8 cellular contexts compared by ENCODE assay signal in the genomic region with DNA sequence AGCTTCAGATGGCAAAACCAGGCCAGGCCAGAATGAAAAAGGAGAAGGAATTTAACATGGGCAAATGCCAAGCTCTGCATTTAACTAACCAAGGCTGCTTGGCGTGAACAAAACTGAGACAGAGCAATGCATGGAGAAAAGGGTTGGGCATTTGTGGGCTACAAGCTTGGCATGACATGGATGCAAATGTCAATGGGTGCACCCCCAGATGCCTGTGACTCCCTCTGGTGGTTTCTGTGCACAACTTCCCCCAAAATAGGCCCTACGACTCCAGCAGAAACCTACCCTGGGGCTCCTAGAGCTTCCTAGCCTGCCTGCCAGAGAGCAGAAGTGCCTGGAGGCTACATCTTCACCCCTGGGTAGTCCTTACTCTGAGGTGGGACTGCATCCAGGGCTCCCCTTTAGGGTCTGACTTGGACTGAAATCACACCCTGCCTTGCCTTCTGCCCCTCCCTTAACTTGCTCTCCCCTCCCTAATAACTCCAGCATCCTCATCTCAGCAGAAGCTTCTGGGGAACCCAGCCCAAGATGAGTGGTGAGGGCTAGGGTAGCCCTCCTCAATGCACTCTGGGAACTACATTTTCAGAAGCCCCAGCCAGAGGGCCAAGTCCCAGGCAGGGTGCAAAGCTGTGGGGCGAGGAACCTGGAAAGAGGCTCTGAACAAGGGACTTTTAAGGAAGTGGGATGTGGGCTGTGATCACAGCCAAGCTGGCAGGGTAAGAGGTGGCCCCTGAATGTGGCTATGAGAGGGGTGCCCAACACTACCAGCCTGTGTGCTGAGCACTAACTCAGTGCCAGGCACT. TPM values are rescaled to one million over a fixed set of nuclear protein-coding genes. Genes with fewer than 3 reads are reported as not detected.
A peak's percentile ranks its signal among the peaks of the same experiment; 100 is the strongest.
DNase-seq lines count a peak whose midpoint lies in the region; ATAC-seq, FAIRE-seq and TF ChIP-seq lines count a peak whose summit lies in the region.

No MANE protein-coding gene starts in this region.

- H3K56ac ChIP-seq in IMR-90 (ENCODE audit: extremely low read depth, insufficient read depth, low read length) = no peak overlapping the region

- H3K9ac ChIP-seq in IMR-90 (ENCODE audit: low read depth, low read length) = no peak overlapping the region
- no peak overlapping the region for H3K9ac ChIP-seq in GM12878 (ENCODE audit: control insufficient read depth, insufficient read depth, low read length)

- no peaks in the 10 kb centered on the region for H3K79me2 ChIP-seq in GM12878 (ENCODE audit: control insufficient read depth, insufficient read depth, low read length)

- H2BK120ac ChIP-seq in IMR-90 (ENCODE audit: low read depth, low read length) = peak overlapping the region; percentile 33

- FAIRE-seq in GM12878 (lab: Jason Lieb, UNC) (no peak), GM12892 (lab: Jason Lieb, UNC) (no peak)

- in situ Hi-C loops in IMR-90 (cut with MboI; ENCODE audit: low sequenced_read_pairs) (loop anchor here (25.0 kb wide), 2 partner anchors 867 to 1558 kb away; a partner anchor contains a TSS), GM12878 (cut with MboI) (no loop called here)

- H3K27me3 ChIP-seq in IMR-90 (ENCODE audit: control insufficient read depth, insufficient read depth, low read length) (peaks cover 2% of the 10 kb centered on the region), GM12878 (replicated peaks in 1 of 2; ENCODE audit: control insufficient read depth in 2 of 2, insufficient read depth in 2 of 2, low read length in 1 of 2) (peaks cover 0 to 2% of the 10 kb centered on the region in 2 experiments; a peak in 1 of 4 replicates)

- H3K36me3 ChIP-seq in IMR-90 (ENCODE audit: control insufficient read depth, insufficient read depth, low read length) = no peaks in the 10 kb centered on the region
- H3K36me3 ChIP-seq in GM12878 (ENCODE audit: control insufficient read depth in 2 of 2, insufficient read depth in 2 of 2, low read length in 1 of 2) = no peaks in the 10 kb centered on the region

- TF ChIP-seq EP300 in GM12878 (IDR thresholded peaks at IDR 0.05; ENCODE audit: borderline replicate concordance in 1 of 2, control insufficient read depth in 1 of 2, low read depth in 2 of 2, low read length in 2 of 2) = no peak

- ATAC-seq in IMR-90 (ENCODE audit: low read depth) (no peak; the same call in 1 of the 2 replicates), GM12878 (peak; percentile 55; the same call in 2 of the 3 replicates), HG02759 (IDR thresholded peaks at IDR 0.05; ENCODE audit: unreplicated experiment) (no peak)

- intact Hi-C loops in IMR-90 (cut with micrococcal nuclease) (no loop called here), GM12878 (cut with micrococcal nuclease; ENCODE audit: unreplicated experiment) (no loop called here)

- TF ChIP-seq POLR2A in IMR-90 (IDR thresholded peaks at IDR 0.05; ENCODE audit: low read depth, low read length) (no peak), GM12878 (IDR thresholded peaks at IDR 0.05; ENCODE audit: low read depth, low read length) (no peak), GM12892 (IDR thresholded peaks at IDR 0.05; ENCODE audit: low read depth, low read length) (no peak)

- dilution Hi-C loops in IMR-90 (cut with HindIII; ENCODE audit: low sequenced_read_pairs, unreplicated experiment) = no loop called here

- H2BK20ac ChIP-seq in IMR-90 (ENCODE audit: low read depth, low read length) = no peak overlapping the region

- peaks cover 10% of the 10 kb centered on the region for H3K4me1 ChIP-seq in IMR-90 (ENCODE audit: control insufficient read depth, insufficient read depth, low read length)
- no peaks in the 10 kb centered on the region for H3K4me1 ChIP-seq in GM12878 (ENCODE audit: control insufficient read depth, insufficient read depth, low read length)

- no peak overlapping the region for H3K14ac ChIP-seq in IMR-90 (replicated peaks; ENCODE audit: low read depth, low read length)

- no peak overlapping the region for H3K4me3 ChIP-seq in IMR-90 (ENCODE audit: insufficient read depth, low read depth, low read length)
- no peak overlapping the region for H3K4me3 ChIP-seq in GM12878

- CTCF ChIA-PET in IMR-90 (lab: Yijun Ruan, JAX) (interaction anchor here (0.6 to 1.0 kb wide), 3 partner anchors 17 to 516 kb away, joined by 3 read pairs; no protein-coding TSS in a partner anchor), GM12878 (lab: Yijun Ruan, JAX) (interaction anchor here (1.3 to 1.6 kb wide), 2 partner anchors 14 to 318 kb away, joined by 3 to 5 read pairs; no protein-coding TSS in a partner anchor)

- H2BK15ac ChIP-seq in IMR-90 (ENCODE audit: low read depth, low read length) = no peak overlapping the region

- no peak overlapping the region for H2BK5ac ChIP-seq in IMR-90 (ENCODE audit: low read depth, low read length, poor library complexity, severe bottlenecking)

- H3K23ac ChIP-seq in IMR-90 (ENCODE audit: low read depth, low read length) = no peak overlapping the region

- H2AK9ac ChIP-seq in IMR-90 (replicated peaks; ENCODE audit: low read depth, low read length, poor library complexity) = no peak overlapping the region

- SMC1A ChIA-PET in GM12878 (lab: Charles Lee; ENCODE audit: uncharacterized antibody, unreplicated experiment) = no interaction called here

- H2AFZ ChIP-seq in IMR-90 (replicated peaks; ENCODE audit: low read length, poor library complexity) = no peak overlapping the region
- no peak overlapping the region for H2AFZ ChIP-seq in GM12878 (ENCODE audit: control insufficient read depth, low read depth, low read length)

- H3K79me1 ChIP-seq in IMR-90 (ENCODE audit: low read depth in 1 of 2, low read length in 2 of 2) = 0 out of 4 replicates have a peak, but pooled peaks cover 0 to 3% of the 10 kb centered on the region in 2 experiments

- H3K27ac ChIP-seq in IMR-90 (ENCODE audit: insufficient read depth, low read length) (no peak overlapping the region), GM12878 (ENCODE audit: control insufficient read depth, insufficient read depth) (no peak overlapping the region)

- TF ChIP-seq RAD21 in IMR-90 (IDR thresholded peaks at IDR 0.05; ENCODE audit: low read length) = peak; percentile 49
- no peak for TF ChIP-seq RAD21 in GM12878 (IDR thresholded peaks at IDR 0.05; ENCODE audit: insufficient read depth, low read depth, low read length)

- peak overlapping the region; percentile 8; the same call in 1 of the 2 replicates for H3K4ac ChIP-seq in IMR-90 (ENCODE audit: low read depth, low read length)

- 71% methylated on average over 3 of the region's 3 CpGs; no CpG with 5 or more reads in 1 of the 2 experiments for WGBS in IMR-90 (ENCODE audit: extremely low coverage in 2 of 2, insufficient read length in 1 of 2), 2 experiments
- WGBS in GM12878 (ENCODE audit: insufficient coverage, insufficient replicate concordance, low lambda C conversion rate, missing lambda C conversion rate) = 12% methylated on average over 3 of the region's 3 CpGs

- no peak overlapping the region for H3K18ac ChIP-seq in IMR-90 (ENCODE audit: low read depth, low read length)

- no peak overlapping the region for H4K5ac ChIP-seq in IMR-90 (ENCODE audit: low read depth, low read length)

- H3K9me1 ChIP-seq in IMR-90 (ENCODE audit: insufficient read depth, low read length) = peaks cover 16% of the 10 kb centered on the region; the same call in 1 of the 2 replicates

- H4K8ac ChIP-seq in IMR-90 (ENCODE audit: low read depth in 2 of 2, low read length in 2 of 2) = no peak overlapping the region

- H2AK5ac ChIP-seq in IMR-90 (ENCODE audit: low read depth, low read length) = 0 out of 2 replicates have a peak overlapping the region, but pooled peaks have one; percentile 0

- no peak overlapping the region; the same call in 1 of the 2 replicates for H4K91ac ChIP-seq in IMR-90 (ENCODE audit: insufficient read depth, low read depth, low read length)

- RAD21 ChIA-PET in GM12878 (lab: Charles Lee; ENCODE audit: unreplicated experiment) = no interaction called here

- TF ChIP-seq CTCF in IMR-90 (conservative IDR thresholded peaks at IDR 0.05; ENCODE audit: low read depth, low read length) (peak; percentile 48), GM12878 (IDR thresholded peaks at IDR 0.05 in 2 of 3, conservative IDR thresholded peaks at IDR 0.05 in 1 of 3; ENCODE audit: control insufficient read depth in 2 of 3, extremely low read depth in 1 of 3, insufficient read depth in 1 of 3, low read depth in 3 of 3, low read length in 3 of 3) (peak; percentile 20 to 33 (median 21); a peak in 2 of 6 replicates)

- peak; percentile 61 for DNase-seq in EL
- DNase-seq in IMR-90 = no peak
- DNase-seq in GM12878 (ENCODE audit: low read depth, low spot score) = no peak
- DNase-seq in mesenteric fat pad (ENCODE audit: low spot score) = peak; percentile 89
- no peak for DNase-seq in COLO829 (ENCODE audit: low spot score)
- DNase-seq in GM12892 (ENCODE audit: insufficient read length) = no peak
- DNase-seq in dermis blood vessel endothelial cell = no peak

- H3K4me2 ChIP-seq in IMR-90 (ENCODE audit: low read depth, low read length) (no peak overlapping the region), GM12878 (ENCODE audit: control insufficient read depth, insufficient read depth) (no peak overlapping the region)

- H3K9me3 ChIP-seq in IMR-90 (ENCODE audit: control insufficient read depth, insufficient read depth, low read length) (no peaks in the 10 kb centered on the region), GM12878 (replicated peaks; ENCODE audit: control insufficient read depth, insufficient read depth, low read length) (no peaks in the 10 kb centered on the region)

- POLR2A ChIA-PET in IMR-90 (lab: Charles Lee; ENCODE audit: unreplicated experiment) = no interaction called here
- POLR2A ChIA-PET in GM12878 (lab: Charles Lee) = no interaction called here

- no peaks in the 10 kb centered on the region for H4K20me1 ChIP-seq in IMR-90 (ENCODE audit: insufficient read depth, low read length)
- H4K20me1 ChIP-seq in GM12878 (ENCODE audit: control insufficient read depth, insufficient read depth) = no peaks in the 10 kb centered on the region

- BruUV-seq in IMR-90 (replicated peaks; lab: Mats Ljungman, UMichigan) (no TSS peak), GM12878 (replicated peaks; lab: Mats Ljungman, UMichigan) (no TSS peak)

RNA-seq across cellular contexts. Expression of a gene that starts 11.3 kb away (rescaled TPM):
- total RNA-seq in IMR-90 (2012; rRNA removed) = under 0.01 TPM in 1 of 2 replicates, not detected in the other
- polyA plus RNA-seq in IMR-90 (2012; rRNA removed) = not detected in 2 replicates
- not detected in 2 replicates for polyA plus RNA-seq in IMR-90 (2012; cell fraction: cytosol; rRNA removed)
- polyA plus RNA-seq in IMR-90 (2012; cell fraction: nucleus; rRNA removed; ENCODE audit: low replicate concordance) = 0.11 and 0.37 TPM in 2 replicates
- not detected in 2 replicates for total RNA-seq in GM12878 (2013; cell fraction: nucleolus; rRNA removed)
- total RNA-seq in GM12878 (2014; rRNA removed) = not detected in 2 replicates
- not detected in 2 replicates for total RNA-seq in GM12878 (2014; rRNA removed; fragmentation: Illumina TruSeq; extraction: Trizol)
- total RNA-seq in GM12878 (2021) = 0.13 TPM in 1 of 2 replicates, not detected in the other
- not detected for polyA plus RNA-seq in GM12878 (2011; ENCODE audit: low read depth)
- not detected in 2 replicates for polyA plus RNA-seq in GM12878 (2011; rRNA removed)
- polyA plus RNA-seq in GM12878 (2011; cell fraction: cytosol; rRNA removed) = not detected in 2 replicates
- not detected in 2 replicates for polyA plus RNA-seq in GM12878 (2011; cell fraction: nucleus; rRNA removed)
- not detected in 2 replicates for polyA plus RNA-seq in GM12878 (2012)
- not detected in 2 replicates for polyA plus RNA-seq in GM12878 (2014; fragmentation: Illumina TruSeq; extraction: Trizol)
- polyA plus RNA-seq in GM12878 (2014; fragmentation: Nextera tagmentation; extraction: Ambion mirVana) = not detected
- polyA plus RNA-seq in GM12878 (2014; rRNA removed) = not detected in 2 replicates
- not detected for polyA plus RNA-seq in GM12878 (2016; fragmentation: Nextera tagmentation; extraction: Ambion mirVana)
- not detected in 2 replicates for polyA minus RNA-seq in GM12878 (2011; rRNA and poly(A)+ RNA removed)
- not detected in 2 replicates for polyA minus RNA-seq in GM12878 (2011; cell fraction: cytosol; rRNA and poly(A)+ RNA removed)
- polyA minus RNA-seq in GM12878 (2011; cell fraction: nucleus; rRNA and poly(A)+ RNA removed) = not detected in 2 replicates
- not detected for total RNA-seq in mesenteric fat pad
- polyA plus RNA-seq in GM12892 (2012; ENCODE audit: missing spikeins) = not detected
- total RNA-seq in dermis blood vessel endothelial cell = 0.09 and 0.17 TPM in 2 replicates

RNA-seq across cellular contexts. Expression of a gene that starts 33.7 kb away (rescaled TPM):
- 0.54 and 1.1 TPM in 2 replicates for total RNA-seq in IMR-90 (2012; rRNA removed)
- 0.42 and 0.68 TPM in 2 replicates for polyA plus RNA-seq in IMR-90 (2012; rRNA removed)
- polyA plus RNA-seq in IMR-90 (2012; cell fraction: cytosol; rRNA removed) = 0.09 and 0.25 TPM in 2 replicates
- 0.41 and 0.94 TPM in 2 replicates for polyA plus RNA-seq in IMR-90 (2012; cell fraction: nucleus; rRNA removed; ENCODE audit: low replicate concordance)
- total RNA-seq in GM12878 (2013; cell fraction: nucleolus; rRNA removed) = 1.2 and 1.4 TPM in 2 replicates
- total RNA-seq in GM12878 (2014; rRNA removed) = 0.05 and 0.17 TPM in 2 replicates
- 0.13 and 0.18 TPM in 2 replicates for total RNA-seq in GM12878 (2014; rRNA removed; fragmentation: Illumina TruSeq; extraction: Trizol)
- 0.51 and 0.56 TPM in 2 replicates for total RNA-seq in GM12878 (2021)
- 0.05 TPM for polyA plus RNA-seq in GM12878 (2011; ENCODE audit: low read depth)
- 0.67 and 0.98 TPM in 2 replicates for polyA plus RNA-seq in GM12878 (2011; rRNA removed)
- polyA plus RNA-seq in GM12878 (2011; cell fraction: cytosol; rRNA removed) = 0.32 and 0.36 TPM in 2 replicates
- polyA plus RNA-seq in GM12878 (2011; cell fraction: nucleus; rRNA removed) = 0.63 and 0.73 TPM in 2 replicates
- 0.09 and 0.15 TPM in 2 replicates for polyA plus RNA-seq in GM12878 (2012)
- 0.06 and 0.14 TPM in 2 replicates for polyA plus RNA-seq in GM12878 (2014; fragmentation: Illumina TruSeq; extraction: Trizol)
- polyA plus RNA-seq in GM12878 (2014; fragmentation: Nextera tagmentation; extraction: Ambion mirVana) = under 1 TPM; 0.03 to 0.04 TPM
- 0.09 and 0.20 TPM in 2 replicates for polyA plus RNA-seq in GM12878 (2014; rRNA removed)
- under 1 TPM; 0.17 to 0.29 TPM for polyA plus RNA-seq in GM12878 (2016; fragmentation: Nextera tagmentation; extraction: Ambion mirVana)
- polyA minus RNA-seq in GM12878 (2011; rRNA and poly(A)+ RNA removed) = 0.59 and 1.0 TPM in 2 replicates
- polyA minus RNA-seq in GM12878 (2011; cell fraction: cytosol; rRNA and poly(A)+ RNA removed) = not detected in 2 replicates
- 0.48 and 2.5 TPM in 2 replicates for polyA minus RNA-seq in GM12878 (2011; cell fraction: nucleus; rRNA and poly(A)+ RNA removed)
- total RNA-seq in mesenteric fat pad = 6.3 TPM
- 0.19 TPM for polyA plus RNA-seq in GM12892 (2012; ENCODE audit: missing spikeins)
- 0.51 and 1.5 TPM in 2 replicates for total RNA-seq in dermis blood vessel endothelial cell

Comparison
In these comparisons a context has a peak if more than half of its experiments do, and no peak if none do; other contexts are left out.
1. DNase-seq: peak in EL (single experiment) and mesenteric fat pad (single experiment); none in IMR-90 (single experiment), GM12878 (single experiment), COLO829 (single experiment), GM12892 (single experiment) and dermis blood vessel endothelial cell (single experiment).